Comparison of ENCODE assay signal across 8 cellular contexts in the genomic region with DNA sequence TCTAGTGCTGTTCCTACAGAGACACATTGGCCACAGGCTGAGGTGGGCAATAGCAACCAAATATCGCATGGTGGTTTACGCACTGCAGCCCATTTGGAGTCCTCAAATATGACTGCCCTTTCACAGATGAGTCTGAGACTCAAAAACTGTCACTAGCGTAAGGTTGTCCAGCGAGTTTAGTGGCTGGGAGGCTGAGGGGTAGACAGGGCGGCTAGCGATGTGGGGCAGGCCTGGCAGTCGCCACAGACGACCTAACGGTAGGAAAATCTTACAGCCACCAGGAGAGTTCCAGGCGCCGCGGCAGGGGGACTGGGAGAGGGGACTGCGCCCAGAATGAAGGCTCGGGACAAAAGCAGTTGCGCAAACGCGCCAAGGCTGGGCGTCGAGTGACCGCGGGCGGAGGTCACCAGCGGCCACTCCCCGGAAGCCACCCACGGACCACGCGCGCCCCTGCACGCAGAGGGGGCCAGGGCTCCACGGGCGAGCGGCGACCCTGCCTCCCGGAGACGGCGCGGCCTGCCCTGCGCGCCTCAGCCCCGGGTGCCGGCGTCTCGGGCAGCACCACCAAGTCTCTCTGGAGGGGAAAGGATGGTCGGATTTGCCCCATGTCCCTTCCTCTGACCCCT. TPM values are rescaled to one million over a fixed set of nuclear protein-coding genes. Genes with fewer than 3 reads are reported as not detected.
DNase-seq lines count a peak whose midpoint lies in the region; ATAC-seq and TF ChIP-seq lines count a peak whose summit lies in the region.

No MANE protein-coding gene starts in this region.

- CTCF ChIA-PET in IMR-90 (lab: Yijun Ruan, JAX) = no interaction called here

- H2BK15ac ChIP-seq in IMR-90 (ENCODE audit: low read depth, low read length) = peak overlapping the region; percentile 78; the same call in 1 of the 3 replicates

- H3K36me3 ChIP-seq in IMR-90 (ENCODE audit: control insufficient read depth, insufficient read depth, low read length) (no peaks in the 10 kb centered on the region), ascending aorta (no peaks in the 10 kb centered on the region)

- TF ChIP-seq CTCF in IMR-90 (conservative IDR thresholded peaks at IDR 0.05; ENCODE audit: low read depth, low read length) (no peak), ascending aorta (IDR thresholded peaks at IDR 0.05) (no peak)

- DNase-seq in NCI-H82 (lab: John Stamatoyannopoulos, UW) (peak; percentile 44), NCI-H82 treated with DMSO at 0.1 percent for 48 hours (lab: John Stamatoyannopoulos, UW; ENCODE audit: unreplicated experiment) (no peak), IMR-90 (no peak), ascending aorta (ENCODE audit: low spot score in 2 of 2) (peak in 1 of 2 donors; percentile 86), iPS-NIHi7 (ENCODE audit: extremely low spot score) (peak; percentile 35), COR-L47 (lab: John Stamatoyannopoulos, UW) (no peak)
- peak; percentile 11 for DNase-seq in stimulated activated CD8-positive, alpha-beta memory T cell treated with anti-CD3 and anti-CD28 coated beads, Interleukin-15, amount 100 ng/mL, for 24 hours (ENCODE audit: low read depth)
- no peak for DNase-seq in activated CD4-positive, CD25-positive, alpha-beta regulatory T cell (lab: John Stamatoyannopoulos, UW)

- H3K56ac ChIP-seq in IMR-90 (ENCODE audit: extremely low read depth, insufficient read depth, low read length) = no peak overlapping the region; the same call in 1 of the 2 replicates

- H3K4ac ChIP-seq in IMR-90 (ENCODE audit: low read depth, low read length) = peak overlapping the region; percentile 97

- peak overlapping the region; percentile 86 for H2BK5ac ChIP-seq in IMR-90 (ENCODE audit: low read depth, low read length, poor library complexity, severe bottlenecking)

- POLR2A ChIA-PET in IMR-90 (lab: Charles Lee; ENCODE audit: unreplicated experiment) = no interaction called here

- no peak overlapping the region for H2BK20ac ChIP-seq in IMR-90 (ENCODE audit: low read depth, low read length)

- H4K5ac ChIP-seq in IMR-90 (ENCODE audit: low read depth, low read length) = peak overlapping the region; percentile 62

- in situ Hi-C loops in IMR-90 (cut with MboI; ENCODE audit: low sequenced_read_pairs) = no loop called here

- H3K18ac ChIP-seq in IMR-90 (ENCODE audit: low read depth, low read length) = peak overlapping the region; percentile 55; the same call in 1 of the 2 replicates

- peak; percentile 9 for ATAC-seq in IMR-90 (ENCODE audit: low read depth)

- peak overlapping the region; percentile 84 for H2BK120ac ChIP-seq in IMR-90 (ENCODE audit: low read depth, low read length)

- peak overlapping the region; percentile 96 for H2AK9ac ChIP-seq in IMR-90 (replicated peaks; ENCODE audit: low read depth, low read length, poor library complexity)

- H4K20me1 ChIP-seq in IMR-90 (ENCODE audit: insufficient read depth, low read length) = peaks cover 31% of the 10 kb centered on the region

- H3K9me3 ChIP-seq in IMR-90 (ENCODE audit: control insufficient read depth, insufficient read depth, low read length) (no peaks in the 10 kb centered on the region), ascending aorta (no peaks in the 10 kb centered on the region)

- peak overlapping the region; percentile 97 for H3K14ac ChIP-seq in IMR-90 (replicated peaks; ENCODE audit: low read depth, low read length)

- no peak for TF ChIP-seq RAD21 in IMR-90 (IDR thresholded peaks at IDR 0.05; ENCODE audit: low read length)

- H3K9me1 ChIP-seq in IMR-90 (ENCODE audit: insufficient read depth, low read length) = peaks cover 7% of the 10 kb centered on the region; the same call in 1 of the 2 replicates

- peak overlapping the region; percentile 99 for H2AK5ac ChIP-seq in IMR-90 (ENCODE audit: low read depth, low read length)

- 12% methylated on average over 9 of the region's 44 CpGs; no CpG with 5 or more reads in 1 of the 2 experiments for WGBS in IMR-90 (ENCODE audit: extremely low coverage in 2 of 2, insufficient read length in 1 of 2), 2 experiments

- BruUV-seq in IMR-90 (replicated peaks; lab: Mats Ljungman, UMichigan) = no TSS peak

- dilution Hi-C loops in IMR-90 (cut with HindIII; ENCODE audit: low sequenced_read_pairs, unreplicated experiment) = no loop called here

- H3K27ac ChIP-seq in IMR-90 (ENCODE audit: insufficient read depth, low read length) (peak overlapping the region; percentile 90), ascending aorta (peak overlapping the region; percentile 97 to 98)

- H3K9ac ChIP-seq in IMR-90 (ENCODE audit: low read depth, low read length) = peak overlapping the region; percentile 75

- peak overlapping the region; percentile 99 for H3K23ac ChIP-seq in IMR-90 (ENCODE audit: low read depth, low read length)

- peak overlapping the region; percentile 88 for H4K91ac ChIP-seq in IMR-90 (ENCODE audit: insufficient read depth, low read depth, low read length)

- peak overlapping the region; percentile 95 to 98 for H4K8ac ChIP-seq in IMR-90 (ENCODE audit: low read depth in 2 of 2, low read length in 2 of 2)

- intact Hi-C loops in IMR-90 (cut with micrococcal nuclease) (no loop called here), ascending aorta (cut with DNase I) (loop anchor here (5.0 kb wide), 1 partner anchor 376 kb away; the partner anchor contains the start of gene KLHDC4)

- peaks cover 7% of the 10 kb centered on the region for H3K4me1 ChIP-seq in IMR-90 (ENCODE audit: control insufficient read depth, insufficient read depth, low read length)
- peaks cover 4 to 33% of the 10 kb centered on the region in 2 donors for H3K4me1 ChIP-seq in ascending aorta

- peaks cover 0 to 41% of the 10 kb centered on the region in 2 experiments; a peak in 3 of 4 replicates for H3K79me1 ChIP-seq in IMR-90 (ENCODE audit: low read depth in 1 of 2, low read length in 2 of 2)

- peak overlapping the region; percentile 68 for H3K4me2 ChIP-seq in IMR-90 (ENCODE audit: low read depth, low read length)

- H2AFZ ChIP-seq in IMR-90 (replicated peaks; ENCODE audit: low read length, poor library complexity) = peak overlapping the region; percentile 87

- TF ChIP-seq POLR2A in IMR-90 (IDR thresholded peaks at IDR 0.05; ENCODE audit: low read depth, low read length) = no peak

- H3K27me3 ChIP-seq in IMR-90 (ENCODE audit: control insufficient read depth, insufficient read depth, low read length) = no peaks in the 10 kb centered on the region
- H3K27me3 ChIP-seq in ascending aorta = no peaks in the 10 kb centered on the region

- H3K4me3 ChIP-seq in IMR-90 (ENCODE audit: insufficient read depth, low read depth, low read length) (peak overlapping the region; percentile 69), ascending aorta (peak overlapping the region; percentile 94)

TF ChIP-seq in IMR-90, 13 proteins besides CTCF, POLR2A, EP300 and RAD21:
- TF ChIP-seq BHLHE40 (IDR thresholded peaks at IDR 0.05; ENCODE audit: low read depth, low read length) (0 out of 2 replicates have a peak, but pooled peaks have one; percentile 13), CEBPB (IDR thresholded peaks at IDR 0.05; ENCODE audit: low read depth, low read length) (peak; percentile 89), MXI1 (IDR thresholded peaks at IDR 0.05; ENCODE audit: borderline replicate concordance, low read depth, low read length) (no peak)

RNA-seq across cellular contexts. Expression of gene MAP1LC3B, which starts 0.7 kb away (rescaled TPM):
- total RNA-seq in IMR-90 (2012; rRNA removed) (23.5 and 25.3 TPM in 2 replicates), ascending aorta (37.0 TPM)
- 46.9 and 57.7 TPM in 2 replicates for polyA plus RNA-seq in IMR-90 (2012; rRNA removed)
- polyA plus RNA-seq in IMR-90 (2012; cell fraction: cytosol; rRNA removed) = 30.4 and 40.6 TPM in 2 replicates
- polyA plus RNA-seq in IMR-90 (2012; cell fraction: nucleus; rRNA removed; ENCODE audit: low replicate concordance) = 7.3 and 33.0 TPM in 2 replicates

RNA-seq across cellular contexts. Expression of gene FBXO31, which starts 7.9 kb away (rescaled TPM):
- total RNA-seq in IMR-90 (2012; rRNA removed) (10.4 and 10.6 TPM in 2 replicates), ascending aorta (224 TPM)
- 16.9 and 20.7 TPM in 2 replicates for polyA plus RNA-seq in IMR-90 (2012; rRNA removed)
- polyA plus RNA-seq in IMR-90 (2012; cell fraction: cytosol; rRNA removed) = 10.1 and 14.2 TPM in 2 replicates
- polyA plus RNA-seq in IMR-90 (2012; cell fraction: nucleus; rRNA removed; ENCODE audit: low replicate concordance) = 54.4 and 120 TPM in 2 replicates

Comparison
In these comparisons a context has a peak if more than half of its experiments do, and no peak if none do; other contexts are left out.
1. DNase-seq: peak in NCI-H82 (single experiment), iPS-NIHi7 (single experiment) and stimulated activated CD8-positive, alpha-beta memory T cell treated with anti-CD3 and anti-CD28 coated beads, Interleukin-15, amount 100 ng/mL, for 24 hours (single experiment); none in NCI-H82 treated with DMSO at 0.1 percent for 48 hours (single experiment), IMR-90 (single experiment), COR-L47 (single experiment) and activated CD4-positive, CD25-positive, alpha-beta regulatory T cell (0 of 4).
2. RNA of gene FBXO31, which starts 7.9 kb away (total RNA-seq): 224 TPM in ascending aorta (single experiment); 10.4 to 10.6 TPM in IMR-90; every median in the first group is over 10 times any median in the second.